Comparison of ENCODE assay signal across 12 cellular contexts in genomic region chr5:157651011-157651611, GRCh38. TPM values are rescaled to one million over a fixed set of nuclear protein-coding genes. Genes with fewer than 3 reads are reported as not detected.
A peak's percentile ranks its signal among the peaks of the same experiment; 100 is the strongest.
DNase-seq lines count a peak whose midpoint lies in the region; ATAC-seq lines count a peak whose summit lies in the region.
"Had no signal": no experiment of that assay in that cellular context is flagged by ENCODE, and none has a peak within 500 bp of the region (broad histone marks: within the 10 kb centered on the region; RNA-seq: fewer than 3 reads in every experiment).

No MANE protein-coding gene starts in this region.

- intact Hi-C loops in dendritic cell treated with granulocyte-macrophage colony-stimulating factor and Interleukin-4, amounts not matched to agents 40 ng/mL and 50 ng/mL, for 4 days (cut with micrococcal nuclease), result no loop called here
- intact Hi-C loops in sciatic nerve (cut with DNase I), result no loop called here

- peaks cover 7% of the 10 kb centered on the region for H3K27me3 Mint-ChIP-seq in stimulated activated naive CD8-positive, alpha-beta T cell treated with anti-CD3 and anti-CD28 coated beads, Interleukin-15, amount 100 ng/mL, for 72 hours
- H3K27me3 Mint-ChIP-seq in dendritic cell treated with granulocyte-macrophage colony-stimulating factor and Interleukin-4, amounts not matched to agents 40 ng/mL and 50 ng/mL, for 4 days, result peaks cover 27% of the 10 kb centered on the region
- no peaks in the 10 kb centered on the region for H3K27me3 Mint-ChIP-seq in naive B cell
- H3K27me3 Mint-ChIP-seq: stimulated activated naive CD8-positive, alpha-beta T cell treated with anti-CD3 and anti-CD28 coated beads, Interleukin-15, Interleukin-2, amounts not matched to agents 100 ng/mL and 50 ng/mL, for 24 hours had no signal

- H3K27ac Mint-ChIP-seq in stimulated activated naive CD8-positive, alpha-beta T cell treated with anti-CD3 and anti-CD28 coated beads, Interleukin-15, amount 100 ng/mL, for 72 hours, result no peak overlapping the region
- peak overlapping the region; percentile 82 for H3K27ac Mint-ChIP-seq in dendritic cell treated with granulocyte-macrophage colony-stimulating factor and Interleukin-4, amounts not matched to agents 40 ng/mL and 50 ng/mL, for 4 days
- peak overlapping the region in 5 of 6 donors; percentile 72 to 94 (median 83) for H3K27ac Mint-ChIP-seq in naive B cell

- peaks cover 19% of the 10 kb centered on the region for H3K4me1 Mint-ChIP-seq in stimulated activated naive CD8-positive, alpha-beta T cell treated with anti-CD3 and anti-CD28 coated beads, Interleukin-15, amount 100 ng/mL, for 72 hours
- H3K4me1 Mint-ChIP-seq in dendritic cell treated with granulocyte-macrophage colony-stimulating factor and Interleukin-4, amounts not matched to agents 40 ng/mL and 50 ng/mL, for 4 days (ENCODE audit: low read depth), result peaks cover 17% of the 10 kb centered on the region
- H3K4me1 Mint-ChIP-seq in naive B cell, result peaks cover 35 to 61% (median 46%) of the 10 kb centered on the region in 3 donors
- H3K4me1 Mint-ChIP-seq: neural crest cell had no signal

- peaks cover 22% of the 10 kb centered on the region for H3K36me3 Mint-ChIP-seq in dendritic cell treated with granulocyte-macrophage colony-stimulating factor and Interleukin-4, amounts not matched to agents 40 ng/mL and 50 ng/mL, for 4 days (ENCODE audit: low read depth)
- H3K36me3 Mint-ChIP-seq in naive B cell, result peaks cover 0 to 12% of the 10 kb centered on the region in 2 donors

- ATAC-seq in stimulated activated naive CD8-positive, alpha-beta T cell treated with anti-CD3 and anti-CD28 coated beads, Interleukin-15, amount 100 ng/mL, for 72 hours, result no peak
- no peak for ATAC-seq in stimulated activated naive CD8-positive, alpha-beta T cell treated with anti-CD3 and anti-CD28 coated beads, Interleukin-15, Interleukin-2, amounts not matched to agents 100 U/mL and 50 U/mL, for 24 hours
- no peak for ATAC-seq in naive B cell (ENCODE audit: low read depth in 2 of 2)
- ATAC-seq in HG02678 (IDR thresholded peaks at IDR 0.05; ENCODE audit: unreplicated experiment), result no peak
- no peak for ATAC-seq in sciatic nerve

- peaks cover 32 to 33% of the 10 kb centered on the region in 2 donors for H3K9me3 Mint-ChIP-seq in stimulated activated naive CD8-positive, alpha-beta T cell treated with anti-CD3 and anti-CD28 coated beads, Interleukin-15, amount 100 ng/mL, for 72 hours
- H3K9me3 Mint-ChIP-seq in dendritic cell treated with granulocyte-macrophage colony-stimulating factor and Interleukin-4, amounts not matched to agents 40 ng/mL and 50 ng/mL, for 4 days, result peaks cover 44% of the 10 kb centered on the region
- peaks cover 0 to 17% (median 8%) of the 10 kb centered on the region in 7 donors for H3K9me3 Mint-ChIP-seq in naive B cell

- DNase-seq in stimulated activated naive CD8-positive, alpha-beta T cell treated with anti-CD3 and anti-CD28 coated beads, Interleukin-15, amount 100 ng/mL, for 72 hours, result no peak
- DNase-seq in stimulated activated naive CD8-positive, alpha-beta T cell treated with anti-CD3 and anti-CD28 coated beads, Interleukin-15, Interleukin-2, amounts not matched to agents 100 U/mL and 50 U/mL, for 24 hours, result no peak
- no peak for DNase-seq in naive B cell
- no peak for DNase-seq in SW480 (ENCODE audit: low spot score)
- DNase-seq in occipital lobe (lab: John Stamatoyannopoulos, UW), result no peak
- no peak for DNase-seq in sciatic nerve (ENCODE audit: low spot score)
- DNase-seq: Kasumi-1 had no signal

- peak overlapping the region; percentile 82 to 91 for H3K4me3 Mint-ChIP-seq in stimulated activated naive CD8-positive, alpha-beta T cell treated with anti-CD3 and anti-CD28 coated beads, Interleukin-15, amount 100 ng/mL, for 72 hours
- peak overlapping the region; percentile 70 for H3K4me3 Mint-ChIP-seq in dendritic cell treated with granulocyte-macrophage colony-stimulating factor and Interleukin-4, amounts not matched to agents 40 ng/mL and 50 ng/mL, for 4 days
- H3K4me3 Mint-ChIP-seq in naive B cell, result peak overlapping the region; percentile 78 to 91 (median 88)
- H3K4me3 Mint-ChIP-seq: neural crest cell had no signal

RNA-seq across cellular contexts. Expression of gene SOX30, which starts 1.1 kb away (rescaled TPM):
- polyA plus RNA-seq in naive B cell (ENCODE audit: low read depth in 6 of 6), result 1 to 10 TPM in 2 of 6 donors, under 1 TPM in 4; 0.42 to 1.1 (median 0.83) TPM
- total RNA-seq in occipital lobe (not detected), sciatic nerve (0.13 TPM)
- total RNA-seq: neural crest cell, RPMI7951 had no signal

RNA-seq across cellular contexts. Expression of gene C5orf52, which starts 20.2 kb away (rescaled TPM):
- polyA plus RNA-seq in naive B cell (ENCODE audit: low read depth in 6 of 6), result not detected
- total RNA-seq in occipital lobe, result not detected
- not detected for total RNA-seq in sciatic nerve
- total RNA-seq: neural crest cell, RPMI7951 had no signal

Comparison
In these comparisons a context has a peak if more than half of its experiments do, and no peak if none do; other contexts are left out.
1. H3K27ac Mint-ChIP-seq: peak in dendritic cell treated with granulocyte-macrophage colony-stimulating factor and Interleukin-4, amounts not matched to agents 40 ng/mL and 50 ng/mL, for 4 days (single experiment) and naive B cell (5 of 6); none in stimulated activated naive CD8-positive, alpha-beta T cell treated with anti-CD3 and anti-CD28 coated beads, Interleukin-15, amount 100 ng/mL, for 72 hours (0 of 2).
2. Peak in every context shown above with its lines, with median percentiles within 50 percentile points of each other: H3K4me3 Mint-ChIP-seq.